ENCODE assay signal across 17 cellular contexts in the genomic region with DNA sequence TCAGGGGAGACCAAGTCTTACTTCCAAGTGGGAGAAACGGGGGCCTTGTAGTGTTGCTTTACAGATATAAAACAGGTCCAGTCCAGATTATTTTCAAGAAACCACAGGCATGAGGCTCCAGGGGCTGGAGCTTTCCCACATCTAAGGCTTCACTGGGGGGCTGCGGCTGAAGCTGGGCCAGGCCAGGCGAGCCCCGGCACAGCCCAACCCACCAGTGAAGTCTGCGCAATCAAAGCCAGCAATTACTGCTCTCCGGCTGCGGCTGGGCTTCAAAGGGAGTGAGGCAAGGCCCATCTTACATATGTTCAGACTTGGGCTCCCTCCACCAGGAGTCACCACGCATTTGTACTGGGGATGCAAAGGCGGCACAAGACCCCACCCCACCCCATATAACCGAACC.
A peak's percentile ranks its signal among the peaks of the same experiment; 100 is the strongest.
DNase-seq lines count a peak whose midpoint lies in the region; TF ChIP-seq lines count a peak whose summit lies in the region.
"Had no signal": no experiment of that assay in that cellular context is flagged by ENCODE, and none has a peak within 500 bp of the region (broad histone marks: within the 10 kb centered on the region; RNA-seq: fewer than 3 reads in every experiment).

No MANE protein-coding gene starts in this region.

- TF ChIP-seq CTCF in nephron progenitor cell (IDR thresholded peaks at IDR 0.05): no peak

- H3K27ac Mint-ChIP-seq in activated CD4-positive, alpha-beta T cell treated with anti-CD3 and anti-CD28 coated beads, Interleukin-2, amount 10 ng/mL, durations not matched to agents 24 days and 14 days: peak overlapping the region; percentile 99
- peak overlapping the region; percentile 99 for H3K27ac Mint-ChIP-seq in activated naive CD8-positive, alpha-beta T cell
- peak overlapping the region; percentile 84 for H3K27ac Mint-ChIP-seq in nephron progenitor cell
- H3K27ac Mint-ChIP-seq: H9 had no signal

- peak overlapping the region; percentile 20 for H3K4me3 Mint-ChIP-seq in activated CD4-positive, alpha-beta T cell treated with anti-CD3 and anti-CD28 coated beads, Interleukin-2, amount 10 ng/mL, durations not matched to agents 24 days and 14 days
- H3K4me3 Mint-ChIP-seq in activated naive CD8-positive, alpha-beta T cell: peak overlapping the region; percentile 54
- no peak overlapping the region for H3K4me3 Mint-ChIP-seq in nephron progenitor cell
- H3K4me3 Mint-ChIP-seq: H9 had no signal

- no peaks in the 10 kb centered on the region for H3K9me3 Mint-ChIP-seq in activated CD4-positive, alpha-beta T cell treated with anti-CD3 and anti-CD28 coated beads, Interleukin-2, amount 10 ng/mL, durations not matched to agents 24 days and 14 days
- H3K9me3 Mint-ChIP-seq in activated naive CD8-positive, alpha-beta T cell (ENCODE audit: low read depth): no peaks in the 10 kb centered on the region
- no peaks in the 10 kb centered on the region for H3K9me3 Mint-ChIP-seq in nephron progenitor cell
- H3K9me3 Mint-ChIP-seq: H9, naive B cell had no signal

- H3K27me3 Mint-ChIP-seq in activated CD4-positive, alpha-beta T cell treated with anti-CD3 and anti-CD28 coated beads, Interleukin-2, amount 10 ng/mL, durations not matched to agents 24 days and 14 days: no peaks in the 10 kb centered on the region
- H3K27me3 Mint-ChIP-seq in activated naive CD8-positive, alpha-beta T cell: no peaks in the 10 kb centered on the region
- H3K27me3 Mint-ChIP-seq in nephron progenitor cell (ENCODE audit: low read depth, poor library complexity): no peaks in the 10 kb centered on the region
- H3K27me3 Mint-ChIP-seq: naive B cell had no signal

- H3K36me3 Mint-ChIP-seq in activated CD4-positive, alpha-beta T cell treated with anti-CD3 and anti-CD28 coated beads, Interleukin-2, amount 10 ng/mL, durations not matched to agents 24 days and 14 days (ENCODE audit: low read depth): peaks cover 59% of the 10 kb centered on the region
- H3K36me3 Mint-ChIP-seq in activated naive CD8-positive, alpha-beta T cell: peaks cover 40% of the 10 kb centered on the region
- H3K36me3 Mint-ChIP-seq in nephron progenitor cell (ENCODE audit: low read depth): peaks cover 56% of the 10 kb centered on the region
- H3K36me3 Mint-ChIP-seq: naive B cell had no signal

- intact Hi-C loops in activated CD4-positive, alpha-beta T cell treated with anti-CD3 and anti-CD28 coated beads, Interleukin-2, amount 10 ng/mL, durations not matched to agents 24 days and 14 days (cut with micrococcal nuclease): loop anchor here (5.0 kb wide), 1 partner anchor 381 kb away; no protein-coding TSS in a partner anchor

- peaks cover 64% of the 10 kb centered on the region for H3K4me1 Mint-ChIP-seq in activated CD4-positive, alpha-beta T cell treated with anti-CD3 and anti-CD28 coated beads, Interleukin-2, amount 10 ng/mL, durations not matched to agents 24 days and 14 days
- peaks cover 93% of the 10 kb centered on the region for H3K4me1 Mint-ChIP-seq in activated naive CD8-positive, alpha-beta T cell (ENCODE audit: low read depth)
- H3K4me1 Mint-ChIP-seq in nephron progenitor cell: peaks cover 82% of the 10 kb centered on the region

- DNase-seq in activated CD4-positive, alpha-beta T cell treated with anti-CD3 and anti-CD28 coated beads, Interleukin-2, amount 10 ng/mL, durations not matched to agents 24 days and 14 days: no peak
- no peak for DNase-seq in activated CD4-positive, alpha-beta T cell treated with anti-CD3 and anti-CD28 coated beads for 48 hours
- peak; percentile 84 for DNase-seq in ELF-1 (ENCODE audit: low read depth, low spot score)
- no peak for DNase-seq in nephron progenitor cell
- no peak for DNase-seq in dedifferentiated amniotic fluid mesenchymal stem cell (ENCODE audit: extremely low spot score)
- no peak for DNase-seq in SKM-1 treated with dmso at 0.1 percent for 144 hours (lab: John Stamatoyannopoulos, UW; ENCODE audit: unreplicated experiment)
- no peak for DNase-seq in HUDEP-2 (lab: John Stamatoyannopoulos, UW; ENCODE audit: unreplicated experiment in 76 of 76)
- DNase-seq: activated CD8-positive, alpha-beta memory T cell treated with anti-CD3 and anti-CD28 coated beads for 24 hours; dermis blood vessel endothelial cell; foreskin keratinocyte; H9; mammary epithelial cell; naive B cell; NCI-H524 treated with DMSO at 0.1 percent for 48 hours; stimulated activated CD4-positive, alpha-beta T cell treated with anti-CD3 and anti-CD28 coated beads, Interleukin-2, amount 100 ng/mL, for 24 hours; upper lobe of right lung had no signal
